ENCODE assay signal across 10 cellular contexts in the genomic region with DNA sequence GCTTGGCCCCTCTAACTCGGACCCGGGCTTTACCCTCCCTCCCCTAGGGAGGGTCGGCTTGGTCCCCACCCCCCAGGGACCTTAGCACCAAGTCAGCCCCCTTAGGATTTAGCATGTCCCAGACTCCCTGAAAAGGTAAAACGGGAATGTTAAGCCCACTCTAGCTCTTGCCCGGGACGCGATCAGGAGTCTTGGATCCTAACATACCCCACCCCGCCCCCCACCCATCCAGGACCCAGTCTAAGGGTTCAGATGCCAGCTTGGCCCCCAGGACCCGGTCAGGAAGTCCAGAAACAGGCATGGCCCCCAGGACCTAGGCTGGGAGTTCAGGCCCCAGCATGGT. TPM values are rescaled to one million over a fixed set of nuclear protein-coding genes. Genes with fewer than 3 reads are reported as not detected.
DNase-seq lines count a peak whose midpoint lies in the region; ATAC-seq and TF ChIP-seq lines count a peak whose summit lies in the region.
"Had no signal": no experiment of that assay in that cellular context is flagged by ENCODE, and none has a peak within 500 bp of the region (broad histone marks: within the 10 kb centered on the region; RNA-seq: fewer than 3 reads in every experiment).

No MANE protein-coding gene starts in this region.

- H3K9me3 Mint-ChIP-seq in dendritic cell treated with granulocyte-macrophage colony-stimulating factor and Interleukin-4, amounts not matched to agents 40 ng/mL and 50 ng/mL, for 4 days: no peaks in the 10 kb centered on the region
- no peaks in the 10 kb centered on the region for H3K9me3 Mint-ChIP-seq in immature natural killer cell
- H3K9me3 Mint-ChIP-seq: CD8-positive, alpha-beta T cell had no signal

- H3K9me3 ChIP-seq in heart left ventricle (no peaks in the 10 kb centered on the region), mucosa of stomach (ENCODE audit: control insufficient read depth, low read length) (no peaks in the 10 kb centered on the region)
- H3K9me3 ChIP-seq: mucosa of descending colon had no signal

- intact Hi-C loops in heart left ventricle (cut with DNase I): loop anchor here in 6 of 10 donors (5.0 to 10.0 kb wide), 11 partner anchors 34 to 204 kb away; a partner anchor contains a TSS
- intact Hi-C loops in cardiac septum (cut with DNase I): loop anchor here (5.0 kb wide), 4 partner anchors 36 to 99 kb away; a partner anchor contains a TSS
- intact Hi-C loops in dendritic cell treated with granulocyte-macrophage colony-stimulating factor and Interleukin-4, amounts not matched to agents 40 ng/mL and 50 ng/mL, for 4 days (cut with micrococcal nuclease): no loop called here

- no peak for TF ChIP-seq CTCF in heart left ventricle (IDR thresholded peaks at IDR 0.05)

- 0 to 2% (median 1%) methylated on average over 6 to 9 of the region's 9 CpGs for WGBS in heart left ventricle, 4 donors
- under 1% methylated on average over 9 of the region's 9 CpGs for WGBS in urinary bladder

- H3K4me3 ChIP-seq in heart left ventricle: peak overlapping the region; percentile 33 to 62 (median 54)
- H3K4me3 ChIP-seq in mucosa of stomach (ENCODE audit: low read length): peak overlapping the region; percentile 8
- peak overlapping the region; percentile 1 for H3K4me3 ChIP-seq in urinary bladder (ENCODE audit: low read depth, low read length)
- H3K4me3 ChIP-seq: mucosa of descending colon had no signal

- ATAC-seq in heart left ventricle: no peak
- ATAC-seq: CD8-positive, alpha-beta T cell had no signal

- H3K27me3 Mint-ChIP-seq in dendritic cell treated with granulocyte-macrophage colony-stimulating factor and Interleukin-4, amounts not matched to agents 40 ng/mL and 50 ng/mL, for 4 days: peaks cover 28% of the 10 kb centered on the region
- peaks cover 11 to 25% (median 20%) of the 10 kb centered on the region in 3 donors for H3K27me3 Mint-ChIP-seq in immature natural killer cell (ENCODE audit: low read depth in 3 of 3)

- H3K4me1 ChIP-seq in heart left ventricle (peaks cover 0 to 56% (median 29%) of the 10 kb centered on the region in 12 donors), mucosa of stomach (ENCODE audit: control insufficient read depth, insufficient read depth, low read length) (peaks cover 38% of the 10 kb centered on the region), urinary bladder (ENCODE audit: insufficient read depth) (no peaks in the 10 kb centered on the region)

- DNase-seq in heart left ventricle: no peak
- DNase-seq in cardiac septum (ENCODE audit: low spot score): no peak
- DNase-seq in inferior parietal cortex (ENCODE audit: extremely low spot score): no peak
- DNase-seq in immature natural killer cell: no peak
- DNase-seq in NCI-H510A (lab: John Stamatoyannopoulos, UW): no peak

- H3K27ac ChIP-seq in heart left ventricle (peak overlapping the region in 5 of 12 donors; percentile 44 to 73 (median 57)), urinary bladder (ENCODE audit: low read depth) (no peak overlapping the region)

- TF ChIP-seq POLR2A in heart left ventricle (IDR thresholded peaks at IDR 0.05): no peak

- peak overlapping the region; percentile 69 for H3K4me3 Mint-ChIP-seq in dendritic cell treated with granulocyte-macrophage colony-stimulating factor and Interleukin-4, amounts not matched to agents 40 ng/mL and 50 ng/mL, for 4 days
- H3K4me3 Mint-ChIP-seq in immature natural killer cell: no peak overlapping the region

- H3K9ac ChIP-seq in mucosa of stomach (ENCODE audit: low read length): peak overlapping the region; percentile 43

- H3K4me1 Mint-ChIP-seq in dendritic cell treated with granulocyte-macrophage colony-stimulating factor and Interleukin-4, amounts not matched to agents 40 ng/mL and 50 ng/mL, for 4 days (ENCODE audit: low read depth): peaks cover 53% of the 10 kb centered on the region
- peaks cover 28 to 29% of the 10 kb centered on the region in 2 donors for H3K4me1 Mint-ChIP-seq in immature natural killer cell

- peak overlapping the region; percentile 82 for H3K27ac Mint-ChIP-seq in dendritic cell treated with granulocyte-macrophage colony-stimulating factor and Interleukin-4, amounts not matched to agents 40 ng/mL and 50 ng/mL, for 4 days
- no peak overlapping the region for H3K27ac Mint-ChIP-seq in immature natural killer cell
- H3K27ac Mint-ChIP-seq: CD8-positive, alpha-beta T cell had no signal

- no peaks in the 10 kb centered on the region for H3K36me3 ChIP-seq in heart left ventricle
- H3K36me3 ChIP-seq in mucosa of stomach (ENCODE audit: control insufficient read depth, insufficient read depth, low read length): no peaks in the 10 kb centered on the region
- H3K36me3 ChIP-seq in urinary bladder (ENCODE audit: insufficient read depth): no peaks in the 10 kb centered on the region

- H3K36me3 Mint-ChIP-seq in dendritic cell treated with granulocyte-macrophage colony-stimulating factor and Interleukin-4, amounts not matched to agents 40 ng/mL and 50 ng/mL, for 4 days (ENCODE audit: low read depth): peaks cover 22% of the 10 kb centered on the region
- H3K36me3 Mint-ChIP-seq in immature natural killer cell: no peaks in the 10 kb centered on the region

- H3K27me3 ChIP-seq in heart left ventricle (peaks cover 0 to 16% (median 3%) of the 10 kb centered on the region in 9 donors), mucosa of stomach (ENCODE audit: control insufficient read depth, insufficient read depth, low read length) (peaks cover 11% of the 10 kb centered on the region)

RNA-seq across cellular contexts. Expression of a gene that starts 0.4 kb away (rescaled TPM):
- total RNA-seq in heart left ventricle (1 to 10 TPM; 4.6 to 7.8 (median 5.7) TPM), cardiac septum (5.6 TPM), urinary bladder (2.9 TPM)
- polyA plus RNA-seq in heart left ventricle (1 to 10 TPM; 6.1 TPM), urinary bladder (6.6 TPM), immature natural killer cell (1 to 10 TPM; 3.6 to 5.8 (median 5.4) TPM)

RNA-seq across cellular contexts. Expression of a gene that starts 9.2 kb away (rescaled TPM):
- total RNA-seq in heart left ventricle: 1 to 10 TPM in 7 of 9 donors, under 1 TPM in 2; 0.67 to 1.9 (median 1.5) TPM
- 1 to 10 TPM; 1.9 to 2.1 TPM for polyA plus RNA-seq in heart left ventricle
- total RNA-seq in cardiac septum: 1.3 TPM
- 1.2 TPM for total RNA-seq in urinary bladder
- polyA plus RNA-seq in urinary bladder: 2.4 TPM
- 1 to 10 TPM; 7.0 to 8.7 (median 8.3) TPM for polyA plus RNA-seq in immature natural killer cell

RNA-seq across cellular contexts. Expression of a gene that starts 28.4 kb away (rescaled TPM):
- total RNA-seq in heart left ventricle: 10 to 100 TPM in 6 of 9 donors, 1 to 10 TPM in 3; 4.5 to 24.8 (median 12.5) TPM
- 10 to 100 TPM in 1 of 2 donors, 1 to 10 TPM in 1; 8.0 to 10.5 TPM for polyA plus RNA-seq in heart left ventricle
- 19.3 TPM for total RNA-seq in cardiac septum
- total RNA-seq in urinary bladder: 7.2 TPM
- polyA plus RNA-seq in urinary bladder: 41.5 TPM
- polyA plus RNA-seq in immature natural killer cell: 1 to 10 TPM; 1.2 to 2.7 (median 1.8) TPM

RNA-seq across cellular contexts. Expression of a gene that starts 35.4 kb away (rescaled TPM):
- total RNA-seq in heart left ventricle (1 to 10 TPM; 2.1 to 5.0 (median 4.0) TPM), cardiac septum (5.8 TPM), urinary bladder (2.5 TPM)
- polyA plus RNA-seq in heart left ventricle (10 to 100 TPM in 1 of 2 donors, 1 to 10 TPM in 1; 2.2 to 11.3 TPM), urinary bladder (6.5 TPM), immature natural killer cell (not detected)
- total RNA-seq: CD8-positive, alpha-beta T cell had no signal

RNA-seq across cellular contexts. Expression of a gene that starts 37.4 kb away (rescaled TPM):
- total RNA-seq in heart left ventricle (10 to 100 TPM; 13.6 to 26.2 (median 21.9) TPM), cardiac septum (24.2 TPM), urinary bladder (14.3 TPM)
- polyA plus RNA-seq in heart left ventricle (10 to 100 TPM; 11.5 to 34.9 TPM), urinary bladder (29.0 TPM), immature natural killer cell (10 to 100 TPM; 26.5 to 32.4 (median 28.8) TPM)

Comparison
In these comparisons a context has a peak if more than half of its experiments do, and no peak if none do; other contexts are left out.
1. H3K4me3 ChIP-seq: peak in every context shown above with its lines; median percentile 54 in heart left ventricle; 8 in mucosa of stomach; 1 in urinary bladder.